In genomic region chr2:3289971-3290370, GRCh38 we compare ENCODE assay signal across 23 cellular contexts.
"Had no signal": no experiment of that assay in that cellular context is flagged by ENCODE, and none has a peak within 500 bp of the region (broad histone marks: within the 10 kb centered on the region; RNA-seq: fewer than 3 reads in every experiment).

No MANE protein-coding gene starts in this region.

- H3K27me3 ChIP-seq: brain microvascular endothelial cell, gastrocnemius medialis, heart right ventricle, SJSA1, vagina had no signal

- H3K27me3 Mint-ChIP-seq: activated B cell treated with CpG ODN at 0.5 μM for 24 hours; activated CD4-positive, alpha-beta memory T cell treated with anti-CD3 and anti-CD28 coated beads, Interleukin-2, amount 10 ng/mL, durations not matched to agents 7 days and 5 days; activated CD8-positive, alpha-beta memory T cell treated with anti-CD3 and anti-CD28 coated beads, Interleukin-2, amount 10 ng/mL, durations not matched to agents 7 days and 5 days; naive thymus-derived CD4-positive, alpha-beta T cell; progenitor cell of endocrine pancreas had no signal

- H3K9me3 ChIP-seq: gastrocnemius medialis, heart right ventricle, SJSA1, vagina had no signal

- H3K4me1 ChIP-seq: gastrocnemius medialis, heart right ventricle, SJSA1, vagina had no signal

- H3K27ac ChIP-seq: brain microvascular endothelial cell, coronary artery, gastrocnemius medialis, heart right ventricle, SJSA1, vagina had no signal

- H3K4me3 ChIP-seq: coronary artery, gastrocnemius medialis, heart right ventricle, SJSA1, vagina had no signal

- H3K36me3 ChIP-seq: brain microvascular endothelial cell, gastrocnemius medialis, heart right ventricle, SJSA1, vagina had no signal

- H3K4me3 Mint-ChIP-seq: activated B cell treated with CpG ODN at 0.5 μM for 24 hours; activated CD4-positive, alpha-beta memory T cell treated with anti-CD3 and anti-CD28 coated beads, Interleukin-2, amount 10 ng/mL, durations not matched to agents 7 days and 5 days; activated CD8-positive, alpha-beta memory T cell treated with anti-CD3 and anti-CD28 coated beads, Interleukin-2, amount 10 ng/mL, durations not matched to agents 7 days and 5 days; naive thymus-derived CD4-positive, alpha-beta T cell; T-helper 2 cell treated with Interferon-gamma antibody and Interleukin-4, amounts not matched to agents 5 μg/mL and 100 μg/mL, for 36 hours had no signal

- H3K4me1 Mint-ChIP-seq: activated B cell treated with CpG ODN at 0.5 μM for 24 hours; activated CD4-positive, alpha-beta memory T cell treated with anti-CD3 and anti-CD28 coated beads, Interleukin-2, amount 10 ng/mL, durations not matched to agents 7 days and 5 days; activated CD8-positive, alpha-beta memory T cell treated with anti-CD3 and anti-CD28 coated beads, Interleukin-2, amount 10 ng/mL, durations not matched to agents 7 days and 5 days had no signal

- DNase-seq: activated B cell treated with CpG ODN at 0.5 μM for 24 hours; activated CD4-positive, alpha-beta memory T cell treated with anti-CD3 and anti-CD28 coated beads, Interleukin-2, amount 10 ng/mL, durations not matched to agents 7 days and 5 days; activated CD4-positive, alpha-beta T cell treated with anti-CD3 and anti-CD28 coated beads for 48 hours; activated CD8-positive, alpha-beta memory T cell treated with anti-CD3 and anti-CD28 coated beads, Interleukin-2, amount 10 ng/mL, durations not matched to agents 7 days and 5 days; anterior cingulate cortex; brain microvascular endothelial cell; central memory CD4-positive, alpha-beta T cell; gastrocnemius medialis; heart right ventricle; mesenchymal stem cell; naive thymus-derived CD4-positive, alpha-beta T cell; occipital lobe; stimulated activated CD4-positive, alpha-beta T cell treated with anti-CD3 and anti-CD28 coated beads, Interleukin-12 subunit alpha, Interleukin-12 subunit beta, amount 100 ng/mL, for 4 hours; stimulated activated CD4-positive, alpha-beta T cell treated with anti-CD3 and anti-CD28 coated beads, Interleukin-1b, Interleukin-23, amount 100 ng/mL, for 48 hours; stimulated activated naive CD8-positive, alpha-beta T cell treated with anti-CD3 and anti-CD28 coated beads, Interleukin-15, Interleukin-2, amounts not matched to agents 100 U/mL and 50 U/mL, for 24 hours; SW 1271; trophoblast cell had no signal

- H3K27ac Mint-ChIP-seq: activated B cell treated with CpG ODN at 0.5 μM for 24 hours; activated CD4-positive, alpha-beta memory T cell treated with anti-CD3 and anti-CD28 coated beads, Interleukin-2, amount 10 ng/mL, durations not matched to agents 7 days and 5 days; activated CD8-positive, alpha-beta memory T cell treated with anti-CD3 and anti-CD28 coated beads, Interleukin-2, amount 10 ng/mL, durations not matched to agents 7 days and 5 days; activated T-helper 2 cell treated with anti-CD3 and anti-CD28 coated beads, Interferon-gamma antibody, Interleukin-2, Interleukin-4, amounts not matched to agents 10 μg/mL and 5 μg/mL and 100 μg/mL, durations not matched to agents 14 hours and 24 hours and 36 hours; progenitor cell of endocrine pancreas; T-helper 2 cell treated with Interferon-gamma antibody and Interleukin-4, amounts not matched to agents 5 μg/mL and 100 μg/mL, for 36 hours had no signal
